ENCODE assay signal across 24 cellular contexts in the genomic region with DNA sequence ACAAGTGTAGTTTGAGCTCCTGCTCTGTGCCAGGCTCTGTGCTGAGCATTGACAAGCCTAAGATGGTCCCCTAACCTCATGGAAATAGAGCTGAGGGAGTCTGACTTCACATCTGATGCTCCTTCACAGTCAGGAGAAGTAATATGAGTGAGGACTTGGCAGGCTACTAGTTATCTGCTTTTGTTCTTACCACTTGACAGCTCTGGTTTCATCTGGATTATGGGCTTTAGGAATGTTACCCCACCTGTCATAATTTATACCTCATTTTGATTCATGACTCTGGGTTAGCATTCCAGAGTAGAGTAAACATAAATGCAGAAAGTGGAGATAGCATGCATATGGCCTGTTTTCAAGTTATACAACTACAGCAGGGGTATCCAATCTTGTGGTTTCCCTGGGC. TPM values are rescaled to one million over a fixed set of nuclear protein-coding genes. Genes with fewer than 3 reads are reported as not detected.
DNase-seq lines count a peak whose midpoint lies in the region; ATAC-seq, FAIRE-seq and TF ChIP-seq lines count a peak whose summit lies in the region.
"Had no signal": no experiment of that assay in that cellular context is flagged by ENCODE, and none has a peak within 500 bp of the region (broad histone marks: within the 10 kb centered on the region; RNA-seq: fewer than 3 reads in every experiment).

No MANE protein-coding gene starts in this region.

- no peaks in the 10 kb centered on the region for H4K20me1 ChIP-seq in PC-3 (ENCODE audit: low read length)

- TF ChIP-seq CTCF in PC-3 (conservative IDR thresholded peaks at IDR 0.05; ENCODE audit: low read depth, low read length) (no peak), astrocyte of the spinal cord (IDR thresholded peaks at IDR 0.05; ENCODE audit: low read depth, low read length) (no peak)

- TSS peak; percentile 23 for BruUV-seq in PC-3 (replicated peaks; lab: Mats Ljungman, UMichigan)

- no peaks in the 10 kb centered on the region for H3K4me1 ChIP-seq in PC-3 (ENCODE audit: insufficient read depth, low read length)
- H3K4me1 ChIP-seq: ascending aorta, heart left ventricle, upper lobe of left lung had no signal

- H3K79me2 ChIP-seq in PC-3 (ENCODE audit: low read length), result no peaks in the 10 kb centered on the region

- no peak overlapping the region for H3K9ac ChIP-seq in PC-3 (ENCODE audit: low read length)
- H3K9ac ChIP-seq: GM23248 had no signal

- H2AFZ ChIP-seq in PC-3 (ENCODE audit: low read length), result no peak overlapping the region
- H2AFZ ChIP-seq: GM23248 had no signal

- no peaks in the 10 kb centered on the region for H3K9me2 ChIP-seq in PC-3 (replicated peaks; ENCODE audit: low read length)

- no peak overlapping the region for H3K4me2 ChIP-seq in PC-3 (ENCODE audit: low read length)

- peak; percentile 16 for DNase-seq in NCI-H2171 treated with DMSO at 0.1 percent for 48 hours (lab: John Stamatoyannopoulos, UW)
- no peak for DNase-seq in NCI-H2171 (lab: John Stamatoyannopoulos, UW)
- peak; percentile 74 for DNase-seq in PC-3
- peak; percentile 13 for DNase-seq in astrocyte of the spinal cord (ENCODE audit: low read depth, low spot score)
- DNase-seq in urothelium cell line (ENCODE audit: low spot score), result no peak
- no peak for DNase-seq in activated CD8-positive, alpha-beta memory T cell treated with anti-CD3 and anti-CD28 coated beads, Interleukin-2, amount 50 U/mL, for 4 hours
- no peak for DNase-seq in activated T-helper 2 cell treated with anti-CD3 and anti-CD28 coated beads, Interferon-gamma antibody, Interleukin-2, Interleukin-4, amounts not matched to agents 10 μg/mL and 5 μg/mL and 100 μg/mL, durations not matched to agents 14 hours and 24 hours and 36 hours (ENCODE audit: low spot score)
- DNase-seq: activated CD4-positive, alpha-beta T cell treated with anti-CD3 and anti-CD28 coated beads, Interleukin-2, amount 10 ng/mL, durations not matched to agents 7 days and 5 days; GM23248; heart left ventricle; NCI-H1048; NCI-H1930; NCI-H510A; small intestine; stimulated activated CD4-positive, alpha-beta T cell treated with anti-CD3 and anti-CD28 coated beads, Interleukin-2, amount 100 ng/mL, for 24 hours; upper lobe of left lung had no signal

- in situ Hi-C loops in astrocyte of the spinal cord (cut with HindIII; ENCODE audit: low sequenced_read_pairs), result no loop called here

- ATAC-seq in PC-3, result peak; percentile 72
- ATAC-seq in HG03439 (IDR thresholded peaks at IDR 0.05; ENCODE audit: unreplicated experiment), result no peak
- ATAC-seq: heart left ventricle had no signal

- H3K27ac Mint-ChIP-seq in activated T-helper 2 cell treated with anti-CD3 and anti-CD28 coated beads, Interferon-gamma antibody, Interleukin-2, Interleukin-4, amounts not matched to agents 10 μg/mL and 5 μg/mL and 100 μg/mL, durations not matched to agents 14 hours and 24 hours and 36 hours, result no peak overlapping the region
- H3K27ac Mint-ChIP-seq: activated CD4-positive, alpha-beta T cell treated with anti-CD3 and anti-CD28 coated beads, Interleukin-2, amount 10 ng/mL, durations not matched to agents 7 days and 5 days; activated naive CD8-positive, alpha-beta T cell; B cell; T-helper 2 cell treated with Interferon-gamma antibody and Interleukin-4, amounts not matched to agents 5 μg/mL and 100 μg/mL, for 36 hours had no signal

- no peaks in the 10 kb centered on the region for H3K36me3 Mint-ChIP-seq in activated T-helper 2 cell treated with anti-CD3 and anti-CD28 coated beads, Interferon-gamma antibody, Interleukin-2, Interleukin-4, amounts not matched to agents 10 μg/mL and 5 μg/mL and 100 μg/mL, durations not matched to agents 14 hours and 24 hours and 36 hours (ENCODE audit: low read depth)

- H3K4me3 ChIP-seq in PC-3 (ENCODE audit: low read length), result no peak overlapping the region
- no peak overlapping the region for H3K4me3 ChIP-seq in astrocyte of the spinal cord (ENCODE audit: low read depth, low read length)
- H3K4me3 ChIP-seq: ascending aorta, GM23248, heart left ventricle, upper lobe of left lung had no signal

- CTCF ChIA-PET in PC-3 (lab: Charles Lee), result interaction anchor here (0.6 to 1.3 kb wide), 4 partner anchors 16 to 811 kb away, joined by 3 to 5 read pairs (median 4); partner anchors contain the start of gene GPHN

- H3K27ac ChIP-seq in PC-3 (ENCODE audit: low read length), result no peak overlapping the region
- H3K27ac ChIP-seq: ascending aorta, GM23248, heart left ventricle, upper lobe of left lung, VCaP had no signal

- no peaks in the 10 kb centered on the region for H3K27me3 ChIP-seq in PC-3 (ENCODE audit: low read length)
- H3K27me3 ChIP-seq: ascending aorta, heart left ventricle, upper lobe of left lung had no signal

- peak; percentile 55 for FAIRE-seq in urothelium cell line (lab: Jason Lieb, UNC)
- FAIRE-seq: A204.1, RCC 7860, small intestine had no signal

- peaks cover 33% of the 10 kb centered on the region for H3K36me3 ChIP-seq in PC-3 (ENCODE audit: low read depth, low read length)

- H3K9me3 ChIP-seq in PC-3 (ENCODE audit: low read length), result no peaks in the 10 kb centered on the region
- H3K9me3 ChIP-seq: ascending aorta, heart left ventricle, upper lobe of left lung had no signal

- POLR2A ChIA-PET in PC-3 (lab: Charles Lee; ENCODE audit: unreplicated experiment), result interaction anchor here (0.9 kb wide), 1 partner anchor 41 kb away, joined by 3 read pairs; the partner anchor contains the start of gene ATP6V1D

- H3K27me3 Mint-ChIP-seq in activated T-helper 2 cell treated with anti-CD3 and anti-CD28 coated beads, Interferon-gamma antibody, Interleukin-2, Interleukin-4, amounts not matched to agents 10 μg/mL and 5 μg/mL and 100 μg/mL, durations not matched to agents 14 hours and 24 hours and 36 hours (ENCODE audit: low read depth), result no peaks in the 10 kb centered on the region
- H3K27me3 Mint-ChIP-seq: activated CD4-positive, alpha-beta T cell treated with anti-CD3 and anti-CD28 coated beads, Interleukin-2, amount 10 ng/mL, durations not matched to agents 7 days and 5 days; activated naive CD8-positive, alpha-beta T cell; B cell had no signal

- H3F3A ChIP-seq in PC-3 (ENCODE audit: low read length, unreplicated experiment), result no peaks in the 10 kb centered on the region

- no peaks in the 10 kb centered on the region for H3K4me1 Mint-ChIP-seq in activated T-helper 2 cell treated with anti-CD3 and anti-CD28 coated beads, Interferon-gamma antibody, Interleukin-2, Interleukin-4, amounts not matched to agents 10 μg/mL and 5 μg/mL and 100 μg/mL, durations not matched to agents 14 hours and 24 hours and 36 hours (ENCODE audit: low read depth)
- H3K4me1 Mint-ChIP-seq: activated CD4-positive, alpha-beta T cell treated with anti-CD3 and anti-CD28 coated beads, Interleukin-2, amount 10 ng/mL, durations not matched to agents 7 days and 5 days; B cell had no signal

- no peak overlapping the region for H3K4me3 Mint-ChIP-seq in activated T-helper 2 cell treated with anti-CD3 and anti-CD28 coated beads, Interferon-gamma antibody, Interleukin-2, Interleukin-4, amounts not matched to agents 10 μg/mL and 5 μg/mL and 100 μg/mL, durations not matched to agents 14 hours and 24 hours and 36 hours (ENCODE audit: low read depth)
- H3K4me3 Mint-ChIP-seq: activated CD4-positive, alpha-beta T cell treated with anti-CD3 and anti-CD28 coated beads, Interleukin-2, amount 10 ng/mL, durations not matched to agents 7 days and 5 days; activated naive CD8-positive, alpha-beta T cell; B cell; T-helper 2 cell treated with Interferon-gamma antibody and Interleukin-4, amounts not matched to agents 5 μg/mL and 100 μg/mL, for 36 hours had no signal

- no peaks in the 10 kb centered on the region for H3K9me3 Mint-ChIP-seq in activated T-helper 2 cell treated with anti-CD3 and anti-CD28 coated beads, Interferon-gamma antibody, Interleukin-2, Interleukin-4, amounts not matched to agents 10 μg/mL and 5 μg/mL and 100 μg/mL, durations not matched to agents 14 hours and 24 hours and 36 hours
- H3K9me3 Mint-ChIP-seq: activated CD4-positive, alpha-beta T cell treated with anti-CD3 and anti-CD28 coated beads, Interleukin-2, amount 10 ng/mL, durations not matched to agents 7 days and 5 days; T-helper 2 cell treated with Interferon-gamma antibody and Interleukin-4, amounts not matched to agents 5 μg/mL and 100 μg/mL, for 36 hours had no signal

- intact Hi-C loops in PC-3 (cut with micrococcal nuclease), result no loop called here
- intact Hi-C loops in activated T-helper 2 cell treated with anti-CD3 and anti-CD28 coated beads, Interferon-gamma antibody, Interleukin-2, Interleukin-4, amounts not matched to agents 10 μg/mL and 5 μg/mL and 100 μg/mL, durations not matched to agents 14 hours and 24 hours and 36 hours (cut with micrococcal nuclease), result no loop called here

RNA-seq across cellular contexts. Expression of gene ATP6V1D, which starts 40.5 kb away (rescaled TPM):
- 69.6 and 85.9 TPM in 2 replicates for total RNA-seq in PC-3 (2014; rRNA removed)
- total RNA-seq in activated T-helper 2 cell treated with anti-CD3 and anti-CD28 coated beads, Interferon-gamma antibody, Interleukin-2, Interleukin-4, amounts not matched to agents 10 μg/mL and 5 μg/mL and 100 μg/mL, durations not matched to agents 14 hours and 24 hours and 36 hours, result 23.6 and 26.8 TPM in 2 replicates

RNA-seq across cellular contexts. Expression of gene EIF2S1, which starts 41.0 kb away (rescaled TPM):
- total RNA-seq in PC-3 (2014; rRNA removed), result 345 and 415 TPM in 2 replicates
- 217 and 230 TPM in 2 replicates for total RNA-seq in activated T-helper 2 cell treated with anti-CD3 and anti-CD28 coated beads, Interferon-gamma antibody, Interleukin-2, Interleukin-4, amounts not matched to agents 10 μg/mL and 5 μg/mL and 100 μg/mL, durations not matched to agents 14 hours and 24 hours and 36 hours

Comparison
In these comparisons a context has a peak if more than half of its experiments do, and no peak if none do; other contexts are left out.
1. DNase-seq: peak in NCI-H2171 treated with DMSO at 0.1 percent for 48 hours (single experiment), PC-3 (single experiment) and astrocyte of the spinal cord (single experiment); none in NCI-H2171 (single experiment), urothelium cell line (single experiment), activated CD8-positive, alpha-beta memory T cell treated with anti-CD3 and anti-CD28 coated beads, Interleukin-2, amount 50 U/mL, for 4 hours (single experiment) and activated T-helper 2 cell treated with anti-CD3 and anti-CD28 coated beads, Interferon-gamma antibody, Interleukin-2, Interleukin-4, amounts not matched to agents 10 μg/mL and 5 μg/mL and 100 μg/mL, durations not matched to agents 14 hours and 24 hours and 36 hours (single experiment).